In genomic region chr11:32983506-32983905, GRCh38 we compare ENCODE assay signal across 1 cellular context.
TF ChIP-seq lines count a peak whose summit lies in the region.

No MANE protein-coding gene starts in this region.

TF ChIP-seq in IMR-90, 13 proteins besides CTCF, POLR2A, EP300 and RAD21:
- no peak for TF ChIP-seq SMC3 (IDR thresholded peaks at IDR 0.05; ENCODE audit: low read depth, low read length)
- no peak for TF ChIP-seq FOS (IDR thresholded peaks at IDR 0.05; ENCODE audit: low read depth, low read length)
- TF ChIP-seq MAZ (IDR thresholded peaks at IDR 0.05; ENCODE audit: borderline replicate concordance, low read depth, low read length) = no peak
- no peak for TF ChIP-seq CEBPB (IDR thresholded peaks at IDR 0.05; ENCODE audit: low read depth, low read length)
- TF ChIP-seq MAFK (IDR thresholded peaks at IDR 0.05; ENCODE audit: low read depth, low read length) = no peak
- no peak for TF ChIP-seq RFX5 (IDR thresholded peaks at IDR 0.05; ENCODE audit: low read depth, low read length)
